ENCODE assay signal across 25 cellular contexts in genomic region chr2:24852026-24852425, GRCh38.
"Had no signal": no experiment of that assay in that cellular context is flagged by ENCODE, and none has a peak within 500 bp of the region (broad histone marks: within the 10 kb centered on the region; RNA-seq: fewer than 3 reads in every experiment).

No MANE protein-coding gene starts in this region.

- DNase-seq: heart right ventricle; islet precursor cell; kidney glomerular epithelial cell; left colon; left lung; midbrain; naive thymus-derived CD4-positive, alpha-beta T cell; nucleus accumbens; right lobe of liver; stimulated activated CD4-positive, alpha-beta T cell treated with anti-CD3 and anti-CD28 coated beads, Interleukin-12 subunit alpha, Interleukin-12 subunit beta, amount 100 ng/mL, for 4 hours; stimulated activated CD4-positive, alpha-beta T cell treated with anti-CD3 and anti-CD28 coated beads, Interleukin-15, amount 100 ng/mL, for 24 hours; stimulated activated CD4-positive, alpha-beta T cell treated with anti-CD3 and anti-CD28 coated beads, Interleukin-2, amount 100 ng/mL, for 24 hours; stimulated activated CD4-positive, alpha-beta T cell treated with anti-CD3 and anti-CD28 coated beads, Interleukin-4, amount 100 ng/mL, for 1 hour; stimulated activated naive B cell treated with anti-CD40 and anti-IgM and Interleukin-4, amounts not matched to agents 10 μg/mL and 1 μg/mL and 100 μg/mL, for 72 hours; stimulated activated naive CD8-positive, alpha-beta T cell treated with anti-CD3 and anti-CD28 coated beads, Interleukin-15, Interleukin-2, amounts not matched to agents 100 U/mL and 50 U/mL, for 24 hours; stomach; testis; transverse colon had no signal

- H3K27ac ChIP-seq: hepatocyte, left lung, right lobe of liver, testis had no signal

- ATAC-seq: heart right ventricle; left colon; mucosa of descending colon; naive thymus-derived CD4-positive, alpha-beta T cell; right lobe of liver; stimulated activated naive B cell treated with anti-CD40 and anti-IgM and Interleukin-4, amounts not matched to agents 10 μg/mL and 1 μg/mL and 100 μg/mL, for 72 hours; stimulated activated naive CD8-positive, alpha-beta T cell treated with anti-CD3 and anti-CD28 coated beads, Interleukin-15, Interleukin-2, amounts not matched to agents 100 U/mL and 50 U/mL, for 24 hours had no signal

- H3K9me3 ChIP-seq: heart right ventricle, mucosa of descending colon, right atrium auricular region, right lobe of liver, testis, thyroid gland, transverse colon, upper lobe of left lung had no signal

- H3K36me3 ChIP-seq: heart right ventricle, left lung, right atrium auricular region, right lobe of liver, stomach, thyroid gland, transverse colon, upper lobe of left lung had no signal

- H3K4me2 ChIP-seq: hepatocyte, smooth muscle cell had no signal

- H2AFZ ChIP-seq: hepatocyte had no signal

- H3K4me3 ChIP-seq: heart right ventricle, hepatocyte, left lung, lung, mucosa of descending colon, right atrium auricular region, right lobe of liver, smooth muscle cell, stomach, testis, thyroid gland, transverse colon, upper lobe of left lung had no signal

- H3K4me1 ChIP-seq: left lung, right lobe of liver had no signal

- H3K27me3 ChIP-seq: heart right ventricle, hepatocyte, left lung, right atrium auricular region, right lobe of liver, stomach, testis, thyroid gland, transverse colon, upper lobe of left lung had no signal
